Comparison of ENCODE assay signal across 16 cellular contexts in the genomic region with DNA sequence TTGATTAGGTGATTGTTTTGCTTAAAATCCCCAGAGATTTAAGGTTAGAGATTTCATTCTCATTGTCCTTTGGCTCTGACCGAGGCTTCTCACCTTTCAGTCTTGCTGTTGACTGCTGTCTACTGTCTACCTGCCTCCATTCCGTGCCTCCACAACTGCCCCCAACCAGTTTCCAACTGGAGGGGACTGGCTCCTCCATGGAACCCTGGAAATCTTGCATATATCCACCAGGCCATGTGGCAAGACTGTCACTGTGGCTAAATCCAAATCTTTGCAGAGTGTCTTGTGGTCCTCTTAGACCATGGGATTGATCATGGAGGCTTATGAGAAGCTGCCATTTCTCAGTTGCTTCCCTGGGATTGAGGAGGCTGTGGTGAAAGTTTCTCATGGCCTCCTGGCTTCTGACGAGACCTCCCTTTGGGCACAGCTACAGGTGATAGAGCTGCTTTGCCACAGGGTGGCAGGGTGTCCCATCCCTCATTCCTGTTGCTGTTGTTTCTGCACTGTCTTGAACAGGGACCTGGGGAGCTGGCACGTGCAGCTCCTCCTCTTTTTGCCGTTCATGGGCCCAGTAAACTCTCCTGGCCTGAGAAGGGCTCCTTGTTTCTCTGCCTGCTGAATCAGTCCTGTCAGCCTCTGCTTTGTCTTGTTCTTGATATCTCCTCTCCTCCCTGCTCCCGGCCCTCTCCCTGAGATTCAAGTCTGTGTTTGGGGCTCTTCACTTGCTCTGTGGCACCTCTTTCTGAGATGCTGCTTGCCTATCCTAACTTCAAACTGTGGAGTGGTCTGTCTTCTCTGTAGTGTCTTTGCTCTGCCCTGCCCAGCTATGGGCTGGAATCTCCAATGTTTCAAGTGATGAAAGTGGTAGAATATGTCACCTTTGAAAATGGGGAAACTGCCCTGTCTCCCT.
DNase-seq lines count a peak whose midpoint lies in the region; ATAC-seq, FAIRE-seq and TF ChIP-seq lines count a peak whose summit lies in the region.
"Had no signal": no experiment of that assay in that cellular context is flagged by ENCODE, and none has a peak within 500 bp of the region (broad histone marks: within the 10 kb centered on the region; RNA-seq: fewer than 3 reads in every experiment).

No MANE protein-coding gene starts in this region.

- no peak for TF ChIP-seq CTCF in A549 (IDR thresholded peaks at IDR 0.05)
- TF ChIP-seq CTCF in HCT116 (IDR thresholded peaks at IDR 0.05 in 2 of 3, conservative IDR thresholded peaks at IDR 0.05 in 1 of 3; ENCODE audit: borderline replicate concordance in 1 of 3, insufficient read depth in 1 of 3, low read depth in 2 of 3, low read length in 2 of 3), result peak in 2 of 3 experiments; percentile 25 to 29; a peak in 3 of 6 replicates
- TF ChIP-seq CTCF in WERI-Rb-1 (IDR thresholded peaks at IDR 0.05; ENCODE audit: low read depth, low read length), result peak; percentile 67
- TF ChIP-seq CTCF in progenitor cell of endocrine pancreas (IDR thresholded peaks at IDR 0.05; ENCODE audit: unreplicated experiment), result no peak

- no peak overlapping the region for H3K4me3 Mint-ChIP-seq in progenitor cell of endocrine pancreas (ENCODE audit: low read depth)
- H3K4me3 Mint-ChIP-seq: nephron had no signal

- H3K9me2 ChIP-seq in HCT116 (ENCODE audit: insufficient read depth), result no peaks in the 10 kb centered on the region

- no peaks in the 10 kb centered on the region for H3K79me2 ChIP-seq in HCT116 (ENCODE audit: insufficient read depth, low read length)

- H3K27ac ChIP-seq in A549 (peak overlapping the region in 1 of 2 experiments; percentile 54; a peak in 4 of 6 replicates), HCT116 (ENCODE audit: low read depth, low read length) (no peak overlapping the region), WERI-Rb-1 (no peak overlapping the region)

- 76% methylated on average over 6 of the region's 6 CpGs for WGBS in A549 (ENCODE audit: missing lambda C conversion rate)

- no peak overlapping the region for H3K27ac Mint-ChIP-seq in progenitor cell of endocrine pancreas
- H3K27ac Mint-ChIP-seq: nephron had no signal

- H3K27me3 ChIP-seq in HCT116 (ENCODE audit: insufficient read depth, low read length), result no peaks in the 10 kb centered on the region
- no peaks in the 10 kb centered on the region for H3K27me3 ChIP-seq in WERI-Rb-1 (ENCODE audit: insufficient read depth, low read depth, severe bottlenecking)

- H3K9me3 Mint-ChIP-seq in progenitor cell of endocrine pancreas (ENCODE audit: low read depth), result peaks cover 4% of the 10 kb centered on the region

- H3K9me3 ChIP-seq in A549 (peaks cover 25% of the 10 kb centered on the region), HCT116 (ENCODE audit: control insufficient read depth in 1 of 2, insufficient read depth in 1 of 2, low read depth in 1 of 2, low read length in 2 of 2) (no peaks in the 10 kb centered on the region; a peak in 1 of 4 replicates), WERI-Rb-1 (ENCODE audit: severe bottlenecking) (no peaks in the 10 kb centered on the region)

- FAIRE-seq in A549 (lab: Jason Lieb, UNC), result no peak

- POLR2A ChIA-PET in A549 (lab: Yijun Ruan, JAX), result no interaction called here
- POLR2A ChIA-PET in HCT116 (lab: Charles Lee), result no interaction called here

- peaks cover 6% of the 10 kb centered on the region for H3K27me3 Mint-ChIP-seq in progenitor cell of endocrine pancreas

- H3K4me1 ChIP-seq in A549, result peaks cover 25% of the 10 kb centered on the region; the same call in 2 of the 3 replicates
- peaks cover 0 to 25% of the 10 kb centered on the region in 2 experiments; a peak in 1 of 4 replicates for H3K4me1 ChIP-seq in HCT116 (ENCODE audit: control insufficient read depth in 1 of 2, insufficient read depth in 2 of 2, low read length in 2 of 2)

- BruUV-seq in HCT116 (replicated peaks; lab: Mats Ljungman, UMichigan), result no TSS peak

- TF ChIP-seq POLR2A in A549 (IDR thresholded peaks at IDR 0.05; ENCODE audit: low read length), result no peak
- no peak for TF ChIP-seq POLR2A in HCT116 (IDR thresholded peaks at IDR 0.05; ENCODE audit: borderline replicate concordance, extremely low read depth, insufficient read depth, insufficient read length)

- no peak for TF ChIP-seq EP300 in A549 (IDR thresholded peaks at IDR 0.05)

- intact Hi-C loops in HCT116 (cut with micrococcal nuclease), result no loop called here

- TF ChIP-seq RAD21 in A549 (conservative IDR thresholded peaks at IDR 0.05 in 1 of 2, IDR thresholded peaks at IDR 0.05 in 1 of 2) (peak in 1 of 2 experiments; percentile 35; a peak in 1 of 5 replicates), HCT116 (IDR thresholded peaks at IDR 0.05; ENCODE audit: low read depth) (peak; percentile 47)

- peaks cover 2% of the 10 kb centered on the region for H3K4me1 Mint-ChIP-seq in progenitor cell of endocrine pancreas (ENCODE audit: low read depth)
- H3K4me1 Mint-ChIP-seq: nephron had no signal

- CTCF ChIA-PET in A549 (lab: Yijun Ruan, JAX), result interaction anchor here (0.6 to 2.3 kb wide), 4 partner anchors 8 to 368 kb away, joined by 3 to 9 read pairs (median 5); a partner anchor contains a TSS
- CTCF ChIA-PET in HCT116 (lab: Charles Lee), result interaction anchor here (0.9 to 1.5 kb wide), 3 partner anchors 9 to 63 kb away, joined by 3 to 5 read pairs (median 4); a partner anchor contains a TSS

- RAD21 ChIA-PET in HCT116 (lab: Charles Lee; ENCODE audit: low non-redundant PET in 1 of 2, low total read pairs in 2 of 2, uncharacterized antibody in 2 of 2, unreplicated experiment in 2 of 2), result no interaction called here

- H2AFZ ChIP-seq in HCT116 (ENCODE audit: low read depth, low read length, poor library complexity, severe bottlenecking), result no peak overlapping the region

- no peaks in the 10 kb centered on the region for H3K36me3 Mint-ChIP-seq in progenitor cell of endocrine pancreas (ENCODE audit: insufficient read depth)

- no peaks in the 10 kb centered on the region for H3K36me3 ChIP-seq in HCT116 (ENCODE audit: control insufficient read depth in 1 of 2, insufficient read depth in 2 of 2, low read length in 2 of 2)
- no peaks in the 10 kb centered on the region for H3K36me3 ChIP-seq in WERI-Rb-1

- peak in 1 of 2 experiments; percentile 44 for DNase-seq in A549 (ENCODE audit: low read depth in 1 of 2, low spot score in 1 of 2)
- no peak for DNase-seq in HCT116 (ENCODE audit: low read depth, low spot score)
- peak; percentile 22 for DNase-seq in WERI-Rb-1
- no peak for DNase-seq in left lobe of liver (ENCODE audit: low spot score)
- no peak for DNase-seq in medulla oblongata (ENCODE audit: extremely low spot score)
- DNase-seq in NCI-H2227 treated with DMSO at 0.1 percent for 48 hours (lab: John Stamatoyannopoulos, UW), result no peak
- no peak for DNase-seq in GDM1 (lab: John Stamatoyannopoulos, UW)
- DNase-seq in progenitor cell of endocrine pancreas (ENCODE audit: low spot score, unreplicated experiment), result no peak
- DNase-seq: activated CD4-positive, alpha-beta T cell treated with anti-CD3 and anti-CD28 coated beads, Interleukin-2, amount 50 U/mL, for 1 hour; activated effector memory CD4-positive, alpha-beta T cell treated with Interleukin-2 at 50 U/mL for 16 hours; AML-193; central memory CD4-positive, alpha-beta T cell; NCI-H1417 treated with DMSO at 0.1 percent for 48 hours; NCI-H774; stimulated activated CD8-positive, alpha-beta memory T cell treated with anti-CD3 and anti-CD28 coated beads, Interleukin-4, amount 100 ng/mL, for 48 hours had no signal

- H3K4me3 ChIP-seq in A549 (no peak overlapping the region), HCT116 (replicated peaks in 1 of 2; ENCODE audit: low read depth in 1 of 2, low read length in 2 of 2) (no peak overlapping the region), WERI-Rb-1 (ENCODE audit: low read depth, low read length) (no peak overlapping the region)

- no peak overlapping the region for H3K9ac ChIP-seq in HCT116 (ENCODE audit: low read length)

- no peaks in the 10 kb centered on the region for H4K20me1 ChIP-seq in HCT116 (ENCODE audit: insufficient read depth)

- ATAC-seq in A549 (peak in 1 of 2 experiments; percentile 69; a peak in 3 of 6 replicates), HCT116 (peak; percentile 70), left lobe of liver (peak; percentile 73)

- H3K4me2 ChIP-seq in A549, result no peak overlapping the region
- no peak overlapping the region for H3K4me2 ChIP-seq in HCT116 (ENCODE audit: low read length)

TF ChIP-seq in A549, 52 proteins besides CTCF, POLR2A, EP300 and RAD21:
- TF ChIP-seq RNF2 (IDR thresholded peaks at IDR 0.05; ENCODE audit: borderline replicate concordance, low read depth) (no peak), HOXB5 (CRISPR knock-in tag; IDR thresholded peaks at IDR 0.05) (no peak), SMC3 (IDR thresholded peaks at IDR 0.05) (0 out of 3 replicates have a peak, but pooled peaks have one; percentile 11)

TF ChIP-seq in HCT116, 20 proteins besides CTCF, POLR2A, EP300 and RAD21 (continues in another document):
- TF ChIP-seq EZH2phosphoT487 (IDR thresholded peaks at IDR 0.05; ENCODE audit: borderline replicate concordance) (no peak), SIN3A (IDR thresholded peaks at IDR 0.05; ENCODE audit: low read depth) (no peak), JUND (IDR thresholded peaks at IDR 0.05) (no peak)
- TF ChIP-seq, protein P1, sequence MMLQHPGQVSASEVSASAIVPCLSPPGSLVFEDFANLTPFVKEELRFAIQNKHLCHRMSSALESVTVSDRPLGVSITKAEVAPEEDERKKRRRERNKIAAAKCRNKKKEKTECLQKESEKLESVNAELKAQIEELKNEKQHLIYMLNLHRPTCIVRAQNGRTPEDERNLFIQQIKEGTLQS (IDR thresholded peaks at IDR 0.05), result no peak
- TF ChIP-seq, protein P2, sequence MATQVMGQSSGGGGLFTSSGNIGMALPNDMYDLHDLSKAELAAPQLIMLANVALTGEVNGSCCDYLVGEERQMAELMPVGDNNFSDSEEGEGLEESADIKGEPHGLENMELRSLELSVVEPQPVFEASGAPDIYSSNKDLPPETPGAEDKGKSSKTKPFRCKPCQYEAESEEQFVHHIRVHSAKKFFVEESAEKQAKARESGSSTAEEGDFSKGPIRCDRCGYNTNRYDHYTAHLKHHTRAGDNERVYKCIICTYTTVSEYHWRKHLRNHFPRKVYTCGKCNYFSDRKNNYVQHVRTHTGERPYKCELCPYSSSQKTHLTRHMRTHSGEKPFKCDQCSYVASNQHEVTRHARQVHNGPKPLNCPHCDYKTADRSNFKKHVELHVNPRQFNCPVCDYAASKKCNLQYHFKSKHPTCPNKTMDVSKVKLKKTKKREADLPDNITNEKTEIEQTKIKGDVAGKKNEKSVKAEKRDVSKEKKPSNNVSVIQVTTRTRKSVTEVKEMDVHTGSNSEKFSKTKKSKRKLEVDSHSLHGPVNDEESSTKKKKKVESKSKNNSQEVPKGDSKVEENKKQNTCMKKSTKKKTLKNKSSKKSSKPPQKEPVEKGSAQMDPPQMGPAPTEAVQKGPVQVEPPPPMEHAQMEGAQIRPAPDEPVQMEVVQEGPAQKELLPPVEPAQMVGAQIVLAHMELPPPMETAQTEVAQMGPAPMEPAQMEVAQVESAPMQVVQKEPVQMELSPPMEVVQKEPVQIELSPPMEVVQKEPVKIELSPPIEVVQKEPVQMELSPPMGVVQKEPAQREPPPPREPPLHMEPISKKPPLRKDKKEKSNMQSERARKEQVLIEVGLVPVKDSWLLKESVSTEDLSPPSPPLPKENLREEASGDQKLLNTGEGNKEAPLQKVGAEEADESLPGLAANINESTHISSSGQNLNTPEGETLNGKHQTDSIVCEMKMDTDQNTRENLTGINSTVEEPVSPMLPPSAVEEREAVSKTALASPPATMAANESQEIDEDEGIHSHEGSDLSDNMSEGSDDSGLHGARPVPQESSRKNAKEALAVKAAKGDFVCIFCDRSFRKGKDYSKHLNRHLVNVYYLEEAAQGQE (IDR thresholded peaks at IDR 0.05; ENCODE audit: low read depth), result no peak

Comparison
In these comparisons a context has a peak if more than half of its experiments do, and no peak if none do; other contexts are left out.
1. CTCF ChIP-seq: peak in HCT116 (2 of 3) and WERI-Rb-1 (single experiment); none in A549 (single experiment) and progenitor cell of endocrine pancreas (single experiment).